In the genomic region with DNA sequence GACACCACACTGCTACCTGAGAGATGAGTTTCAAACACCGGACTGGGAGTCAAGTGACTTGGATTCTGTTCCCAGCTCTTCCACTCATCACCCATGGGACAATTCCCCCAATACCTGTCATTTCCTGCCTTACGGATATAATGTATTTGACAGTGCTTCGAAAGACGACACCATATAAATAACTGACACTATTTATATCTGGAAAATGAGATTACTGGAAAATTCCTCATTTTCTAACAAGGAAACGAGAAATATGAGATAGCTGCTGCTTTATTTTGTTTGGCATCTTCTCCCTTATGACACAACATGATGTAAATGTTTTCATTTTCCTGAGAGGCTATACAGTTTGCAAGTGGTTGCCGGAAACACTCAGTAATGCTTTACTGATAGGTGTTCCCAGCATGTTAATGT, we compare ENCODE assay signal across 21 cellular contexts. TPM values are rescaled to one million over a fixed set of nuclear protein-coding genes. Genes with fewer than 3 reads are reported as not detected.
DNase-seq lines count a peak whose midpoint lies in the region; ATAC-seq and TF ChIP-seq lines count a peak whose summit lies in the region.
"Had no signal": no experiment of that assay in that cellular context is flagged by ENCODE, and none has a peak within 500 bp of the region (broad histone marks: within the 10 kb centered on the region; RNA-seq: fewer than 3 reads in every experiment).

No MANE protein-coding gene starts in this region.

- intact Hi-C loops in posterior cingulate gyrus (cut with DNase I): no loop called here

- POLR2A ChIA-PET in CD8-positive, alpha-beta memory T cell (lab: Charles Lee): no interaction called here

- H3K4me1 Mint-ChIP-seq in CD8-positive, alpha-beta memory T cell: peaks cover 14 to 17% (median 16%) of the 10 kb centered on the region in 3 donors

- no peak for TF ChIP-seq CTCF in astrocyte of the spinal cord (IDR thresholded peaks at IDR 0.05; ENCODE audit: low read depth, low read length)

- no peak overlapping the region for H3K27ac Mint-ChIP-seq in CD8-positive, alpha-beta memory T cell
- H3K27ac Mint-ChIP-seq: activated naive CD8-positive, alpha-beta T cell had no signal

- H3K4me3 ChIP-seq in astrocyte of the spinal cord (ENCODE audit: low read depth, low read length): no peak overlapping the region
- no peak overlapping the region for H3K4me3 ChIP-seq in CD8-positive, alpha-beta memory T cell (ENCODE audit: low read length)
- H3K4me3 ChIP-seq: GM12878, testis had no signal

- ATAC-seq in GM21723 (IDR thresholded peaks at IDR 0.05; ENCODE audit: unreplicated experiment): no peak
- ATAC-seq: GM12878 had no signal

- no peaks in the 10 kb centered on the region for H3K27me3 ChIP-seq in CD8-positive, alpha-beta memory T cell (ENCODE audit: insufficient read depth, low read length, poor library complexity, severe bottlenecking)
- H3K27me3 ChIP-seq: BE2C, testis had no signal

- no peak overlapping the region for H3K27ac ChIP-seq in CD8-positive, alpha-beta memory T cell (ENCODE audit: low read depth, low read length)
- H3K27ac ChIP-seq: parathyroid adenoma, testis had no signal

- H3K36me3 Mint-ChIP-seq in CD8-positive, alpha-beta memory T cell: peaks cover 0 to 41% (median 7%) of the 10 kb centered on the region in 3 donors

- CTCF ChIA-PET in CD8-positive, alpha-beta memory T cell (lab: Charles Lee): interaction anchor here (1.1 to 1.2 kb wide), 2 partner anchors 50 to 52 kb away, joined by 3 to 4 read pairs; a partner anchor contains a TSS

- no peaks in the 10 kb centered on the region for H3K27me3 Mint-ChIP-seq in CD8-positive, alpha-beta memory T cell
- H3K27me3 Mint-ChIP-seq: activated naive CD8-positive, alpha-beta T cell; dendritic cell treated with granulocyte-macrophage colony-stimulating factor and Interleukin-4, amounts not matched to agents 40 ng/mL and 50 ng/mL, for 4 days had no signal

- no peaks in the 10 kb centered on the region for H3K9me3 Mint-ChIP-seq in CD8-positive, alpha-beta memory T cell
- H3K9me3 Mint-ChIP-seq: dendritic cell treated with granulocyte-macrophage colony-stimulating factor and Interleukin-4, amounts not matched to agents 40 ng/mL and 50 ng/mL, for 4 days; immature natural killer cell had no signal

- in situ Hi-C loops in astrocyte of the spinal cord (cut with HindIII; ENCODE audit: low sequenced_read_pairs): no loop called here

- DNase-seq in AG08396 (ENCODE audit: low spot score): peak; percentile 41
- DNase-seq in LHCN-M2 (ENCODE audit: low read depth): peak; percentile 79
- peak; percentile 89 for DNase-seq in astrocyte of the spinal cord (ENCODE audit: low read depth, low spot score)
- DNase-seq in glomerular visceral epithelial cell (ENCODE audit: extremely low spot score): peak; percentile 24
- no peak for DNase-seq in ureter (ENCODE audit: low spot score)
- DNase-seq in CD8-positive, alpha-beta memory T cell: no peak
- no peak for DNase-seq in posterior cingulate gyrus
- DNase-seq: activated CD4-positive, alpha-beta T cell treated with anti-CD3 and anti-CD28 coated beads for 1 hour; activated T-cell treated with anti-CD3 and anti-CD28 coated beads for 4 hours; BE2C; DMS53; immature natural killer cell; midbrain; NCI-H1048; NCI-H510A treated with DMSO at 0.1 percent for 48 hours; testis had no signal

- no peaks in the 10 kb centered on the region for H3K9me3 ChIP-seq in CD8-positive, alpha-beta memory T cell (ENCODE audit: low read length)
- H3K9me3 ChIP-seq: BE2C, testis had no signal

- H3K36me3 ChIP-seq in CD8-positive, alpha-beta memory T cell (ENCODE audit: insufficient read depth, low read length): peaks cover 14% of the 10 kb centered on the region

- H3K4me1 ChIP-seq in CD8-positive, alpha-beta memory T cell (ENCODE audit: insufficient read depth, low read length): no peaks in the 10 kb centered on the region
- H3K4me1 ChIP-seq: BE2C, parathyroid adenoma, testis had no signal

- no peak overlapping the region for H3K4me3 Mint-ChIP-seq in CD8-positive, alpha-beta memory T cell
- H3K4me3 Mint-ChIP-seq: activated naive CD8-positive, alpha-beta T cell; dendritic cell treated with granulocyte-macrophage colony-stimulating factor and Interleukin-4, amounts not matched to agents 40 ng/mL and 50 ng/mL, for 4 days had no signal

RNA-seq across cellular contexts. Expression of a gene that starts 8.6 kb away (rescaled TPM):
- total RNA-seq in LHCN-M2 (2014; rRNA removed): 23.9 and 26.2 TPM in 2 replicates
- 15.0 TPM for polyA plus RNA-seq in LHCN-M2 (2012)
- 17.3 TPM for total RNA-seq in ureter
- total RNA-seq in CD8-positive, alpha-beta memory T cell: 10 to 100 TPM; 10.9 to 12.6 TPM
- 14.6 TPM for polyA plus RNA-seq in CD8-positive, alpha-beta memory T cell

RNA-seq across cellular contexts. Expression of a gene that starts 8.9 kb away (rescaled TPM):
- 25.8 and 34.5 TPM in 2 replicates for total RNA-seq in LHCN-M2 (2014; rRNA removed)
- 7.7 TPM for polyA plus RNA-seq in LHCN-M2 (2012)
- total RNA-seq in ureter: 8.4 TPM
- 1 to 10 TPM; 4.5 to 7.7 TPM for total RNA-seq in CD8-positive, alpha-beta memory T cell
- polyA plus RNA-seq in CD8-positive, alpha-beta memory T cell: 5.2 TPM

RNA-seq across cellular contexts. Expression of a gene that starts 22.0 kb away (rescaled TPM):
- total RNA-seq in LHCN-M2 (2014; rRNA removed) (18.3 and 20.5 TPM in 2 replicates), ureter (12.2 TPM)
- polyA plus RNA-seq in LHCN-M2 (2012): 5.0 TPM
- 10 to 100 TPM; 20.9 to 24.6 TPM for total RNA-seq in CD8-positive, alpha-beta memory T cell
- 11.2 TPM for polyA plus RNA-seq in CD8-positive, alpha-beta memory T cell

RNA-seq across cellular contexts. Expression of a gene that starts 49.9 kb away (rescaled TPM):
- total RNA-seq in LHCN-M2 (2014; rRNA removed) (83.4 and 91.2 TPM in 2 replicates), ureter (262 TPM)
- polyA plus RNA-seq in LHCN-M2 (2012): 53.9 TPM
- total RNA-seq in CD8-positive, alpha-beta memory T cell: 10 to 100 TPM; 67.3 to 71.4 TPM
- polyA plus RNA-seq in CD8-positive, alpha-beta memory T cell: 395 TPM

Comparison
In these comparisons a context has a peak if more than half of its experiments do, and no peak if none do; other contexts are left out.
1. DNase-seq: peak in AG08396 (single experiment), LHCN-M2 (single experiment), astrocyte of the spinal cord (single experiment) and glomerular visceral epithelial cell (single experiment); none in ureter (single experiment), CD8-positive, alpha-beta memory T cell (0 of 5) and posterior cingulate gyrus (0 of 10).